23 cellular contexts compared by ENCODE assay signal in genomic region chr5:77839691-77840090, GRCh38.
"Had no signal": no experiment of that assay in that cellular context is flagged by ENCODE, and none has a peak within 500 bp of the region (broad histone marks: within the 10 kb centered on the region; RNA-seq: fewer than 3 reads in every experiment).

No MANE protein-coding gene starts in this region.

- H3K9me3 ChIP-seq: colonic mucosa, esophagus squamous epithelium, gastrocnemius medialis, heart right ventricle, left lung, lower lobe of right lung, mucosa of descending colon had no signal

- FAIRE-seq: endometrium, islet of Langerhans, keratinocyte had no signal

- H3K36me3 ChIP-seq: colonic mucosa, esophagus squamous epithelium, gastrocnemius medialis, heart right ventricle, left lung, lower lobe of right lung had no signal

- DNase-seq: colonic mucosa; cortex of kidney; effector CD8-positive, alpha-beta T cell; effector memory CD8-positive, alpha-beta T cell; endodermal cell; esophagus squamous epithelium; foreskin fibroblast; foreskin melanocyte; gastrocnemius medialis; glutamatergic neuron; head of caudate nucleus; heart right ventricle; hippocampal formation; left cardiac atrium; left lung; left ventricle myocardium superior; lower lobe of right lung; mesenchymal stem cell; mucosa of descending colon; naive B cell had no signal

- H3K4me3 ChIP-seq: colonic mucosa, esophagus squamous epithelium, gastrocnemius medialis, heart right ventricle, left lung, lower lobe of right lung, mucosa of descending colon had no signal

- H3K27ac ChIP-seq: colonic mucosa, esophagus squamous epithelium, gastrocnemius medialis, heart right ventricle, left lung, lower lobe of right lung had no signal

- H3K27me3 ChIP-seq: gastrocnemius medialis had no signal

- H3K4me1 ChIP-seq: colonic mucosa had no signal
